22 cellular contexts compared by ENCODE assay signal in genomic region chr4:24837296-24837695, GRCh38. TPM values are rescaled to one million over a fixed set of nuclear protein-coding genes. Genes with fewer than 3 reads are reported as not detected.
DNase-seq lines count a peak whose midpoint lies in the region; TF ChIP-seq lines count a peak whose summit lies in the region.
"Had no signal": no experiment of that assay in that cellular context is flagged by ENCODE, and none has a peak within 500 bp of the region (broad histone marks: within the 10 kb centered on the region; RNA-seq: fewer than 3 reads in every experiment).

No MANE protein-coding gene starts in this region.

- intact Hi-C loops in esophagus muscularis mucosa (cut with DNase I), result no loop called here
- intact Hi-C loops in transverse colon (cut with DNase I; ENCODE audit: low total_unique reads), result loop anchor here (10.0 kb wide), 1 partner anchor 148 kb away; no protein-coding TSS in a partner anchor

- peak; percentile 16 for DNase-seq in NCI-H510A treated with DMSO at 0.1 percent for 48 hours (lab: John Stamatoyannopoulos, UW)
- no peak for DNase-seq in NCI-H510A (lab: John Stamatoyannopoulos, UW)
- DNase-seq in NCI-H187 treated with DMSO at 0.1 percent for 48 hours (lab: John Stamatoyannopoulos, UW), result peak; percentile 91
- no peak for DNase-seq in esophagus muscularis mucosa (ENCODE audit: extremely low spot score)
- peak; percentile 66 for DNase-seq in renal cortical epithelial cell (ENCODE audit: low read depth)
- DNase-seq in transverse colon, result no peak
- no peak for DNase-seq in GF-D8 (lab: John Stamatoyannopoulos, UW)
- DNase-seq in H4 (ENCODE audit: low spot score), result no peak
- DNase-seq: CD4-positive, CD25-positive, alpha-beta regulatory T cell; GOT3; HCEC 1CT; KBM-7; MM.1S; NCI-H1694 treated with DMSO at 0.1 percent for 48 hours; NCI-H2227 treated with DMSO at 0.1 percent for 48 hours; NCI-H748 treated with DMSO at 0.1 percent for 48 hours; NK-92 treated with Interleukin-12 subunit alpha and Interleukin-12 subunit beta, amount 100 ng/mL, for 24 hours; PC-9 had no signal

- 84% methylated on average over 7 of the region's 7 CpGs for WGBS in esophagus muscularis mucosa
- WGBS in transverse colon (ENCODE audit: low coverage in 1 of 2), 2 donors, result 87 to 96% methylated on average over 4 to 7 of the region's 7 CpGs

- H3K4me3 ChIP-seq in esophagus muscularis mucosa (no peak overlapping the region), transverse colon (no peak overlapping the region)
- H3K4me3 ChIP-seq: BLaER1, GM12878, PC-9, SJCRH30 had no signal

- H3K9me3 ChIP-seq in esophagus muscularis mucosa (no peaks in the 10 kb centered on the region), transverse colon (no peaks in the 10 kb centered on the region)
- H3K9me3 ChIP-seq: SJCRH30 had no signal

- H3K36me3 ChIP-seq in esophagus muscularis mucosa (peaks cover 17 to 49% (median 37%) of the 10 kb centered on the region in 4 donors), transverse colon (peaks cover 0 to 4% (median 0%) of the 10 kb centered on the region in 4 donors)
- H3K36me3 ChIP-seq: SJCRH30 had no signal

- in situ Hi-C loops in transverse colon (cut with MboI; ENCODE audit: low pct_ligation_motif_present in 1 of 4, low pct_unique_long_range_greater_than_20kb in 1 of 4, low sequenced_read_pairs in 3 of 4), result no loop called here

- TF ChIP-seq CTCF in esophagus muscularis mucosa (IDR thresholded peaks at IDR 0.05) (no peak), transverse colon (IDR thresholded peaks at IDR 0.05) (no peak)

- H3K27ac ChIP-seq in esophagus muscularis mucosa (replicated peaks in 1 of 4) (peak overlapping the region in 3 of 4 donors; percentile 15 to 51 (median 46)), transverse colon (no peak overlapping the region)
- H3K27ac ChIP-seq: BLaER1, PC-9, SJCRH30 had no signal

- H3K4me1 ChIP-seq in esophagus muscularis mucosa (peaks cover 0 to 52% (median 45%) of the 10 kb centered on the region in 4 donors), transverse colon (peaks cover 0 to 9% (median 0%) of the 10 kb centered on the region in 4 donors)
- H3K4me1 ChIP-seq: SJCRH30 had no signal

- no peaks in the 10 kb centered on the region for H3K27me3 ChIP-seq in esophagus muscularis mucosa
- no peaks in the 10 kb centered on the region for H3K27me3 ChIP-seq in transverse colon
- H3K27me3 ChIP-seq: BLaER1 had no signal

- TF ChIP-seq EP300 in esophagus muscularis mucosa (IDR thresholded peaks at IDR 0.05) (no peak), transverse colon (IDR thresholded peaks at IDR 0.05; ENCODE audit: low read depth) (no peak)

- TF ChIP-seq POLR2A in esophagus muscularis mucosa (IDR thresholded peaks at IDR 0.05; ENCODE audit: low read depth) (no peak), transverse colon (IDR thresholded peaks at IDR 0.05) (no peak)

RNA-seq across cellular contexts. Expression of gene SOD3, which starts 41.9 kb away (rescaled TPM):
- total RNA-seq in esophagus muscularis mucosa (1,000 to 10,000 TPM in 1 of 4 donors, 100 to 1,000 TPM in 3; 404 to 1,012 (median 570) TPM), renal cortical epithelial cell (1.9 and 21.1 TPM in 2 replicates), transverse colon (100 to 1,000 TPM in 1 of 4 donors, 10 to 100 TPM in 3; 27.7 to 112 (median 71.7) TPM)
- 1.6 TPM in 1 of 2 replicates, not detected in the other for total RNA-seq in H4 (2014; rRNA removed; shearing (Covaris generic))
- total RNA-seq: CD4-positive, CD25-positive, alpha-beta regulatory T cell; GM12878; NCI-H460; SJCRH30 had no signal

Comparison
In these comparisons a context has a peak if more than half of its experiments do, and no peak if none do; other contexts are left out.
1. DNase-seq: peak in NCI-H510A treated with DMSO at 0.1 percent for 48 hours (single experiment), NCI-H187 treated with DMSO at 0.1 percent for 48 hours (single experiment) and renal cortical epithelial cell (single experiment); none in NCI-H510A (single experiment), esophagus muscularis mucosa (single experiment), transverse colon (single experiment), GF-D8 (single experiment) and H4 (single experiment).
2. H3K27ac ChIP-seq: peak in esophagus muscularis mucosa (3 of 4); none in transverse colon (0 of 4).